In genomic region chr2:15667579-15668556, GRCh38 we compare ENCODE assay signal across 17 cellular contexts.
A peak's percentile ranks its signal among the peaks of the same experiment; 100 is the strongest.
DNase-seq lines count a peak whose midpoint lies in the region; ATAC-seq and TF ChIP-seq lines count a peak whose summit lies in the region.
"Had no signal": no experiment of that assay in that cellular context is flagged by ENCODE, and none has a peak within 500 bp of the region (broad histone marks: within the 10 kb centered on the region; RNA-seq: fewer than 3 reads in every experiment).

No MANE protein-coding gene starts in this region.

- ATAC-seq in HG03439 (IDR thresholded peaks at IDR 0.05; ENCODE audit: unreplicated experiment) (no peak), HG03378 (IDR thresholded peaks at IDR 0.05; ENCODE audit: unreplicated experiment) (no peak), HG03175 (IDR thresholded peaks at IDR 0.05; ENCODE audit: unreplicated experiment) (no peak)
- ATAC-seq: left lobe of liver, natural killer cell had no signal

- no peaks in the 10 kb centered on the region for H3K79me2 ChIP-seq in osteoblast (ENCODE audit: insufficient read depth, low read length)

- no peaks in the 10 kb centered on the region for H3K27me3 ChIP-seq in osteoblast (ENCODE audit: insufficient read depth, low read length)
- H3K27me3 ChIP-seq: right atrium auricular region had no signal

- peak overlapping the region; percentile 69 for H3K27ac ChIP-seq in osteoblast (ENCODE audit: low read depth, low read length)
- H3K27ac ChIP-seq: right atrium auricular region had no signal

- no peaks in the 10 kb centered on the region for H4K20me1 ChIP-seq in osteoblast (ENCODE audit: insufficient read depth, low read length)

- H3K4me3 ChIP-seq in fibroblast of villous mesenchyme (ENCODE audit: low read depth, low read length) (no peak overlapping the region), osteoblast (ENCODE audit: insufficient read depth, low read length) (peak overlapping the region; percentile 49)
- H3K4me3 ChIP-seq: right atrium auricular region had no signal

- no peaks in the 10 kb centered on the region for H3K9me3 ChIP-seq in osteoblast (ENCODE audit: low read depth, low read length)
- H3K9me3 ChIP-seq: right atrium auricular region had no signal

- no peaks in the 10 kb centered on the region for H3K36me3 ChIP-seq in osteoblast (ENCODE audit: insufficient read depth, low read length)
- H3K36me3 ChIP-seq: right atrium auricular region had no signal

- H3K4me2 ChIP-seq in osteoblast (ENCODE audit: insufficient read depth, low read length), result peak overlapping the region; percentile 72

- peaks cover 11% of the 10 kb centered on the region for H3K4me1 ChIP-seq in osteoblast (ENCODE audit: insufficient read depth, low read length)

- no peak for TF ChIP-seq CTCF in fibroblast of villous mesenchyme (IDR thresholded peaks at IDR 0.05; ENCODE audit: insufficient read depth, low read depth, low read length)
- TF ChIP-seq CTCF in osteoblast (IDR thresholded peaks at IDR 0.05; ENCODE audit: extremely low read depth, low read depth, low read length), result no peak

- DNase-seq in ELR (ENCODE audit: low read depth) (peak; percentile 29), SK-N-DZ (ENCODE audit: low spot score) (peak; percentile 95), fibroblast of villous mesenchyme (ENCODE audit: low read depth) (peak; percentile 49), osteoblast (ENCODE audit: insufficient read length, low spot score, missing footprints) (peak; percentile 83), islet precursor cell (no peak)
- DNase-seq: activated CD4-positive, alpha-beta T cell treated with anti-CD3 and anti-CD28 coated beads, Interleukin-2, amount 10 ng/mL, durations not matched to agents 7 days and 5 days; activated naive CD8-positive, alpha-beta T cell treated with anti-CD3 and anti-CD28 coated beads, Interleukin-2, amount 10 ng/mL, durations not matched to agents 7 days and 5 days; activated T-cell treated with anti-CD3 and anti-CD28 coated beads, Interleukin-2, amount 50 U/mL, for 1 hour; H9; natural killer cell; NCI-H146; stimulated activated CD4-positive, alpha-beta T cell treated with anti-CD3 and anti-CD28 coated beads, Interleukin-4, amount 100 ng/mL, for 1 hour had no signal

- peak overlapping the region; percentile 90 for H2AFZ ChIP-seq in osteoblast (ENCODE audit: low read length)
